ENCODE assay signal across 32 cellular contexts in the genomic region with DNA sequence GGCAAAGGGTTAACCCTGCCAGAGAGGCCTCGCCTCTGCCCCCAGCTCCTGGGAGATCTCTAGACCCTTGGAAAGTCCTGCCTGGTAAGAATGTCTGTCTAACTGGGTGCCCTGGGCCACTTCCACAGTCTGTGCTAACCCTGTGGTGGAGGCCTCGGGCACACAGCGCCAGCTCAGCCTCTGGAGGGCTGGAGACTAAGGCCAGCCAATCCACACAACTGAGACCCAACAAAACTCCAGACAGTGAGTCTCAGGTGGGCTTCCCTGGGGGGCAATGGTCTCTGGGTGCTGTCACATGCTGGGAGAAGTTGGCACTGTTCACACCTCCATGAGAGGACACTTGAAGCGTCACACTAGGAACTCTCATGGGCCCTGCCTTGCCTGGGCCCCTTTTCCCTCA. TPM values are rescaled to one million over a fixed set of nuclear protein-coding genes. Genes with fewer than 3 reads are reported as not detected.
DNase-seq lines count a peak whose midpoint lies in the region; ATAC-seq and TF ChIP-seq lines count a peak whose summit lies in the region.
"Had no signal": no experiment of that assay in that cellular context is flagged by ENCODE, and none has a peak within 500 bp of the region (broad histone marks: within the 10 kb centered on the region; RNA-seq: fewer than 3 reads in every experiment).

No MANE protein-coding gene starts in this region.

- H3K27me3 Mint-ChIP-seq in activated T-helper 1 cell treated with anti-CD3 and anti-CD28 coated beads, Interleukin-12 subunit alpha, Interleukin-12 subunit beta, Interleukin-2, Interleukin-4 antibody, amounts not matched to agents 30 ng/mL and 10 ng/mL and 1 ng/mL, durations not matched to agents 14 hours and 24 hours and 36 hours (ENCODE audit: insufficient read depth) = no peaks in the 10 kb centered on the region
- H3K27me3 Mint-ChIP-seq: activated CD4-positive, alpha-beta T cell treated with anti-CD3 and anti-CD28 coated beads, Interleukin-2, amount 10 ng/mL, durations not matched to agents 7 days and 5 days; activated naive CD8-positive, alpha-beta T cell; stimulated activated naive B cell treated with anti-CD40 and anti-IgM and Interleukin-4, amounts not matched to agents 10 μg/mL and 1 μg/mL and 100 μg/mL, for 72 hours had no signal

- H3K14ac ChIP-seq in trophoblast cell (ENCODE audit: low read length) = no peak overlapping the region

- peaks cover 38% of the 10 kb centered on the region for H3K36me3 Mint-ChIP-seq in activated T-helper 1 cell treated with anti-CD3 and anti-CD28 coated beads, Interleukin-12 subunit alpha, Interleukin-12 subunit beta, Interleukin-2, Interleukin-4 antibody, amounts not matched to agents 30 ng/mL and 10 ng/mL and 1 ng/mL, durations not matched to agents 14 hours and 24 hours and 36 hours (ENCODE audit: low read depth)

- intact Hi-C loops in heart right ventricle (cut with DNase I) (no loop called here), left ventricle myocardium superior (cut with micrococcal nuclease) (no loop called here)
- intact Hi-C loops in activated T-helper 1 cell treated with anti-CD3 and anti-CD28 coated beads, Interleukin-12 subunit alpha, Interleukin-12 subunit beta, Interleukin-2, Interleukin-4 antibody, amounts not matched to agents 30 ng/mL and 10 ng/mL and 1 ng/mL, durations not matched to agents 14 hours and 24 hours and 36 hours (cut with micrococcal nuclease) = no loop called here

- H3K4me2 ChIP-seq in trophoblast cell (ENCODE audit: low read length) = no peak overlapping the region

- no peak overlapping the region for H2AK5ac ChIP-seq in trophoblast cell (ENCODE audit: low read length)

- no peak overlapping the region for H4K12ac ChIP-seq in trophoblast cell (ENCODE audit: low read depth, low read length)

- no peak overlapping the region for H2AFZ ChIP-seq in trophoblast cell (ENCODE audit: insufficient read depth, low read length, poor library complexity)

- 69 to 76% methylated on average over 4 of the region's 4 CpGs for WGBS in heart right ventricle, 2 donors
- WGBS in trophoblast cell (ENCODE audit: extremely low coverage, insufficient coverage, insufficient read length) = no CpG with 5 or more reads among the region's 4 CpGs

- H3K4me1 ChIP-seq in heart right ventricle (peaks cover 0 to 12% (median 0%) of the 10 kb centered on the region in 9 donors), right atrium auricular region (peaks cover 0 to 10% of the 10 kb centered on the region in 2 donors), trophoblast cell (ENCODE audit: control insufficient read depth in 1 of 2, insufficient read depth in 2 of 2, low read length in 2 of 2) (no peaks in the 10 kb centered on the region)
- H3K4me1 ChIP-seq: breast epithelium, gastroesophageal sphincter had no signal

- H2BK120ac ChIP-seq in trophoblast cell (ENCODE audit: insufficient read depth, low read length, poor library complexity) = no peak overlapping the region

- H3K9me3 ChIP-seq in heart right ventricle (no peaks in the 10 kb centered on the region), right atrium auricular region (no peaks in the 10 kb centered on the region), trophoblast cell (ENCODE audit: insufficient read depth, low read depth, low read length) (no peaks in the 10 kb centered on the region)
- H3K9me3 ChIP-seq: breast epithelium, gastroesophageal sphincter, left lung, psoas muscle had no signal

- no peak overlapping the region for H3K9ac ChIP-seq in trophoblast cell (ENCODE audit: low read length)

- H2BK5ac ChIP-seq in trophoblast cell (ENCODE audit: low read depth, low read length, poor library complexity) = no peak overlapping the region

- H3K36me3 ChIP-seq in heart right ventricle (peaks cover 0 to 100% (median 52%) of the 10 kb centered on the region in 9 donors), right atrium auricular region (peaks cover 72% of the 10 kb centered on the region), trophoblast cell (ENCODE audit: control insufficient read depth in 1 of 2, insufficient read depth in 2 of 2, low read length in 2 of 2) (peaks cover 33 to 51% of the 10 kb centered on the region in 2 experiments)

- H3K4me3 ChIP-seq in heart right ventricle = no peak overlapping the region
- H3K4me3 ChIP-seq in right atrium auricular region = no peak overlapping the region
- no peak overlapping the region for H3K4me3 ChIP-seq in trophoblast cell (ENCODE audit: low read depth, low read length)
- H3K4me3 ChIP-seq: breast epithelium, gastroesophageal sphincter, left lung, psoas muscle had no signal

- no peak overlapping the region for H4K8ac ChIP-seq in trophoblast cell (ENCODE audit: low read depth, low read length)

- H3K18ac ChIP-seq in trophoblast cell (ENCODE audit: low read length) = peak overlapping the region; percentile 57

- H3K9me3 Mint-ChIP-seq in activated T-helper 1 cell treated with anti-CD3 and anti-CD28 coated beads, Interleukin-12 subunit alpha, Interleukin-12 subunit beta, Interleukin-2, Interleukin-4 antibody, amounts not matched to agents 30 ng/mL and 10 ng/mL and 1 ng/mL, durations not matched to agents 14 hours and 24 hours and 36 hours = no peaks in the 10 kb centered on the region
- H3K9me3 Mint-ChIP-seq: activated CD4-positive, alpha-beta T cell treated with anti-CD3 and anti-CD28 coated beads, Interleukin-2, amount 10 ng/mL, durations not matched to agents 7 days and 5 days; CD8-positive, alpha-beta T cell; stimulated activated naive B cell treated with anti-CD40 and anti-IgM and Interleukin-4, amounts not matched to agents 10 μg/mL and 1 μg/mL and 100 μg/mL, for 72 hours had no signal

- H3K4me1 Mint-ChIP-seq in activated T-helper 1 cell treated with anti-CD3 and anti-CD28 coated beads, Interleukin-12 subunit alpha, Interleukin-12 subunit beta, Interleukin-2, Interleukin-4 antibody, amounts not matched to agents 30 ng/mL and 10 ng/mL and 1 ng/mL, durations not matched to agents 14 hours and 24 hours and 36 hours (ENCODE audit: low read depth) = no peaks in the 10 kb centered on the region
- H3K4me1 Mint-ChIP-seq: activated CD4-positive, alpha-beta T cell treated with anti-CD3 and anti-CD28 coated beads, Interleukin-2, amount 10 ng/mL, durations not matched to agents 7 days and 5 days had no signal

- no peak overlapping the region for H4K91ac ChIP-seq in trophoblast cell (ENCODE audit: low read depth, low read length)

- in situ Hi-C loops in G401 (cut with HindIII; ENCODE audit: low sequenced_read_pairs) = no loop called here

- H3K23ac ChIP-seq in trophoblast cell (ENCODE audit: low read length) = no peak overlapping the region

- no peaks in the 10 kb centered on the region for H3K27me3 ChIP-seq in heart right ventricle
- H3K27me3 ChIP-seq in right atrium auricular region = no peaks in the 10 kb centered on the region
- H3K27me3 ChIP-seq in trophoblast cell (ENCODE audit: insufficient read depth, low read length) = no peaks in the 10 kb centered on the region
- H3K27me3 ChIP-seq: breast epithelium, gastroesophageal sphincter, left lung had no signal

- H3K79me2 ChIP-seq in trophoblast cell (ENCODE audit: control insufficient read depth, insufficient read depth, low read length, poor library complexity) = no peaks in the 10 kb centered on the region

- no peak overlapping the region for H3K4me3 Mint-ChIP-seq in activated T-helper 1 cell treated with anti-CD3 and anti-CD28 coated beads, Interleukin-12 subunit alpha, Interleukin-12 subunit beta, Interleukin-2, Interleukin-4 antibody, amounts not matched to agents 30 ng/mL and 10 ng/mL and 1 ng/mL, durations not matched to agents 14 hours and 24 hours and 36 hours
- H3K4me3 Mint-ChIP-seq: activated CD4-positive, alpha-beta T cell treated with anti-CD3 and anti-CD28 coated beads, Interleukin-2, amount 10 ng/mL, durations not matched to agents 7 days and 5 days; activated naive CD8-positive, alpha-beta T cell; CD8-positive, alpha-beta T cell; stimulated activated naive B cell treated with anti-CD40 and anti-IgM and Interleukin-4, amounts not matched to agents 10 μg/mL and 1 μg/mL and 100 μg/mL, for 72 hours had no signal

- H3K4ac ChIP-seq in trophoblast cell (ENCODE audit: low read depth, low read length) = no peak overlapping the region

- no peak overlapping the region for H2BK12ac ChIP-seq in trophoblast cell (ENCODE audit: low read length)

- DNase-seq in heart right ventricle = no peak
- DNase-seq in right atrium auricular region (ENCODE audit: low spot score) = no peak
- no peak for DNase-seq in left ventricle myocardium superior
- no peak for DNase-seq in trophoblast cell
- no peak for DNase-seq in G401 (ENCODE audit: low spot score)
- DNase-seq in NCI-H2227 treated with DMSO at 0.1 percent for 48 hours (lab: John Stamatoyannopoulos, UW) = no peak
- DNase-seq in stimulated activated CD8-positive, alpha-beta memory T cell treated with anti-CD3 and anti-CD28 coated beads, Interleukin-4, amount 100 ng/mL, for 48 hours = no peak
- DNase-seq in activated T-helper 1 cell treated with anti-CD3 and anti-CD28 coated beads, Interleukin-12 subunit alpha, Interleukin-12 subunit beta, Interleukin-2, Interleukin-4 antibody, amounts not matched to agents 30 ng/mL and 10 ng/mL and 1 ng/mL, durations not matched to agents 14 hours and 24 hours and 36 hours (ENCODE audit: low spot score) = no peak
- DNase-seq: activated CD4-positive, alpha-beta T cell treated with anti-CD3 and anti-CD28 coated beads, Interleukin-2, amount 10 ng/mL, durations not matched to agents 7 days and 5 days; activated effector memory CD4-positive, alpha-beta T cell treated with anti-CD3 and anti-CD28 coated beads, Interleukin-2, amount 50 U/mL, for 16 hours; AML-193; anterior cingulate cortex; CD8-positive, alpha-beta T cell; EL; H7; hypothalamus; Karpas-422; left lung; NCI-H1436; NCI-H2081 treated with DMSO at 0.1 percent for 48 hours; NCI-H226; NCI-H69; PC-3; stimulated activated CD4-positive, alpha-beta T cell treated with anti-CD3 and anti-CD28 coated beads, Interleukin-15, amount 100 ng/mL, for 24 hours; stimulated activated CD4-positive, alpha-beta T cell treated with anti-CD3 and anti-CD28 coated beads, Interleukin-4, amount 100 ng/mL, for 4 hours; stimulated activated naive B cell treated with anti-CD40 and anti-IgM and Interleukin-4, amounts not matched to agents 10 μg/mL and 1 μg/mL and 100 μg/mL, for 72 hours; SW 1271 had no signal

- no peak overlapping the region for H3K27ac Mint-ChIP-seq in activated T-helper 1 cell treated with anti-CD3 and anti-CD28 coated beads, Interleukin-12 subunit alpha, Interleukin-12 subunit beta, Interleukin-2, Interleukin-4 antibody, amounts not matched to agents 30 ng/mL and 10 ng/mL and 1 ng/mL, durations not matched to agents 14 hours and 24 hours and 36 hours
- H3K27ac Mint-ChIP-seq: activated CD4-positive, alpha-beta T cell treated with anti-CD3 and anti-CD28 coated beads, Interleukin-2, amount 10 ng/mL, durations not matched to agents 7 days and 5 days; activated naive CD8-positive, alpha-beta T cell; CD8-positive, alpha-beta T cell; stimulated activated naive B cell treated with anti-CD40 and anti-IgM and Interleukin-4, amounts not matched to agents 10 μg/mL and 1 μg/mL and 100 μg/mL, for 72 hours had no signal

- TF ChIP-seq CTCF in heart right ventricle (IDR thresholded peaks at IDR 0.05) = no peak
- TF ChIP-seq CTCF in right atrium auricular region (IDR thresholded peaks at IDR 0.05) = no peak

- peak in 5 of 8 donors; percentile 25 to 56 (median 47) for ATAC-seq in heart right ventricle
- ATAC-seq in left ventricle myocardium superior = peak; percentile 37
- ATAC-seq: CD8-positive, alpha-beta T cell; gastroesophageal sphincter; left lung; PC-3; psoas muscle; stimulated activated naive B cell treated with anti-CD40 and anti-IgM and Interleukin-4, amounts not matched to agents 10 μg/mL and 1 μg/mL and 100 μg/mL, for 72 hours had no signal

- H3K27ac ChIP-seq in heart right ventricle (no peak overlapping the region), right atrium auricular region (no peak overlapping the region), trophoblast cell (ENCODE audit: low read depth, low read length) (no peak overlapping the region)
- H3K27ac ChIP-seq: breast epithelium, gastroesophageal sphincter, psoas muscle, VCaP had no signal

- H3K79me1 ChIP-seq in trophoblast cell (ENCODE audit: low read length) = no peaks in the 10 kb centered on the region

RNA-seq across cellular contexts. Expression of a gene that starts 19.5 kb away (rescaled TPM):
- total RNA-seq in heart right ventricle = 10 to 100 TPM; 15.2 to 25.4 (median 19.7) TPM
- polyA plus RNA-seq in heart right ventricle = 10 to 100 TPM in 1 of 2 donors, 1 to 10 TPM in 1; 6.6 to 14.3 TPM
- total RNA-seq in right atrium auricular region = 10 to 100 TPM; 18.9 to 25.5 TPM
- total RNA-seq in left ventricle myocardium superior = 17.9 TPM
- polyA plus RNA-seq in trophoblast cell (2013) = 8.6 and 9.1 TPM in 2 replicates
- total RNA-seq in G401 (2014; rRNA removed; shearing (Covaris generic)) = 11.4 and 18.9 TPM in 2 replicates
- total RNA-seq in activated T-helper 1 cell treated with anti-CD3 and anti-CD28 coated beads, Interleukin-12 subunit alpha, Interleukin-12 subunit beta, Interleukin-2, Interleukin-4 antibody, amounts not matched to agents 30 ng/mL and 10 ng/mL and 1 ng/mL, durations not matched to agents 14 hours and 24 hours and 36 hours = 29.2 and 29.4 TPM in 2 replicates
